1 cellular context compared by ENCODE assay signal in genomic region chr1:167926486-167926997, GRCh38.
TF ChIP-seq lines count a peak whose summit lies in the region.

No MANE protein-coding gene starts in this region.

TF ChIP-seq in HepG2, 621 proteins besides CTCF, POLR2A, EP300 and RAD21 (continued from another document and continues in another):
- TF ChIP-seq MIXL1 (CRISPR knock-in tag; IDR thresholded peaks at IDR 0.05) (peak; percentile 64; the same call in 1 of the 2 replicates), ESRRA (CRISPR knock-in tag; IDR thresholded peaks at IDR 0.05; ENCODE audit: low read depth) (no peak), TEF (CRISPR knock-in tag; IDR thresholded peaks at IDR 0.05) (no peak), IRF9 (CRISPR knock-in tag; IDR thresholded peaks at IDR 0.05; ENCODE audit: borderline replicate concordance) (no peak), JUN (CRISPR knock-in tag; IDR thresholded peaks at IDR 0.05) (0 out of 2 replicates have a peak, but pooled peaks have one; percentile 58), HNRNPL (IDR thresholded peaks at IDR 0.05; ENCODE audit: low read depth, low read length) (no peak), YEATS2 (CRISPR knock-in tag; IDR thresholded peaks at IDR 0.05; ENCODE audit: borderline replicate concordance) (no peak), TEAD3 (CRISPR knock-in tag; optimal IDR thresholded peaks at IDR 0.05; ENCODE audit: borderline replicate concordance) (peak; percentile 25), BRCA1 (CRISPR knock-in tag; IDR thresholded peaks at IDR 0.05) (no peak), SMAD9 (CRISPR knock-in tag; IDR thresholded peaks at IDR 0.05) (no peak), HOXA5 (CRISPR knock-in tag; IDR thresholded peaks at IDR 0.05) (peak; percentile 35; the same call in 1 of the 2 replicates), HNF1B (CRISPR knock-in tag; IDR thresholded peaks at IDR 0.05) (0 out of 2 replicates have a peak, but pooled peaks have one; percentile 35), MAFK (conservative IDR thresholded peaks at IDR 0.05 in 1 of 2, IDR thresholded peaks at IDR 0.05 in 1 of 2; ENCODE audit: low read length in 2 of 2) (peak; percentile 86 to 88), MEF2D (CRISPR knock-in tag; IDR thresholded peaks at IDR 0.05) (peak; percentile 15; the same call in 1 of the 2 replicates), SIN3A (IDR thresholded peaks at IDR 0.05; ENCODE audit: borderline replicate concordance, low read depth, low read length) (no peak), STAT5B (CRISPR knock-in tag; IDR thresholded peaks at IDR 0.05) (no peak), POGZ (CRISPR knock-in tag; IDR thresholded peaks at IDR 0.05) (no peak; the same call in 1 of the 2 replicates), TRIM24 (CRISPR knock-in tag; IDR thresholded peaks at IDR 0.05) (no peak), CERS6 (CRISPR knock-in tag; IDR thresholded peaks at IDR 0.05) (no peak), HNF4A (CRISPR knock-in tag; IDR thresholded peaks at IDR 0.05) (peak; percentile 59), ZFP91 (CRISPR knock-in tag; IDR thresholded peaks at IDR 0.05; ENCODE audit: borderline replicate concordance) (peak; percentile 51; the same call in 1 of the 2 replicates), ZMAT5 (CRISPR knock-in tag; IDR thresholded peaks at IDR 0.05; ENCODE audit: borderline replicate concordance, low read depth) (no peak), ZBTB39 (CRISPR knock-in tag; IDR thresholded peaks at IDR 0.05) (0 out of 2 replicates have a peak, but pooled peaks have one; percentile 66), ZMYM3 (CRISPR knock-in tag; IDR thresholded peaks at IDR 0.05) (peak; percentile 69), ZNF598 (CRISPR knock-in tag; IDR thresholded peaks at IDR 0.05; ENCODE audit: borderline replicate concordance) (no peak), NFE2L1 (CRISPR knock-in tag; IDR thresholded peaks at IDR 0.05; ENCODE audit: borderline replicate concordance) (no peak), KAT2B (IDR thresholded peaks at IDR 0.05; ENCODE audit: borderline replicate concordance, low read depth, low read length) (no peak), ZNF383 (CRISPR knock-in tag; IDR thresholded peaks at IDR 0.05; ENCODE audit: borderline replicate concordance) (no peak), THAP11 (CRISPR knock-in tag; IDR thresholded peaks at IDR 0.05) (no peak), MIER2 (CRISPR knock-in tag; IDR thresholded peaks at IDR 0.05) (no peak), NR1H2 (CRISPR knock-in tag; IDR thresholded peaks at IDR 0.05; ENCODE audit: borderline replicate concordance, low read depth) (no peak), KLF13 (CRISPR knock-in tag; IDR thresholded peaks at IDR 0.05) (no peak), STAG1 (CRISPR knock-in tag; IDR thresholded peaks at IDR 0.05) (peak; percentile 63), TFAP4 (IDR thresholded peaks at IDR 0.05; ENCODE audit: borderline replicate concordance, low read depth) (no peak), ZNF639 (CRISPR knock-in tag; conservative IDR thresholded peaks at IDR 0.05) (no peak), ZNF460 (CRISPR knock-in tag; IDR thresholded peaks at IDR 0.05; ENCODE audit: borderline replicate concordance) (no peak), ZNF737 (CRISPR knock-in tag; IDR thresholded peaks at IDR 0.05; ENCODE audit: borderline replicate concordance) (no peak), THRA (CRISPR knock-in tag; IDR thresholded peaks at IDR 0.05; ENCODE audit: borderline replicate concordance) (peak; percentile 48; the same call in 1 of the 2 replicates), CC2D1A (CRISPR knock-in tag; IDR thresholded peaks at IDR 0.05) (no peak), BORCS8-MEF2B (CRISPR knock-in tag; IDR thresholded peaks at IDR 0.05) (no peak), NFKB2 (CRISPR knock-in tag; IDR thresholded peaks at IDR 0.05; ENCODE audit: borderline replicate concordance) (no peak), SUZ12 (IDR thresholded peaks at IDR 0.05; ENCODE audit: low read depth, low read length) (no peak), CAMTA2 (CRISPR knock-in tag; IDR thresholded peaks at IDR 0.05; ENCODE audit: borderline replicate concordance) (no peak), ATF3 (CRISPR knock-in tag; IDR thresholded peaks at IDR 0.05) (no peak), PITX1 (CRISPR knock-in tag; IDR thresholded peaks at IDR 0.05) (peak; percentile 56; the same call in 1 of the 2 replicates), ATF4 (CRISPR knock-in tag; IDR thresholded peaks at IDR 0.05) (no peak), LRRFIP1 (CRISPR knock-in tag; conservative IDR thresholded peaks at IDR 0.05) (no peak), BRD4 (CRISPR knock-in tag; IDR thresholded peaks at IDR 0.05) (no peak), FOSL2 (CRISPR knock-in tag; IDR thresholded peaks at IDR 0.05) (peak; percentile 56), ZFX (CRISPR knock-in tag; IDR thresholded peaks at IDR 0.05; ENCODE audit: low read depth) (peak; percentile 70), ZNF382 (CRISPR knock-in tag; IDR thresholded peaks at IDR 0.05; ENCODE audit: borderline replicate concordance) (no peak), ZNF225 (CRISPR knock-in tag; IDR thresholded peaks at IDR 0.05) (no peak)
